In the genomic region with DNA sequence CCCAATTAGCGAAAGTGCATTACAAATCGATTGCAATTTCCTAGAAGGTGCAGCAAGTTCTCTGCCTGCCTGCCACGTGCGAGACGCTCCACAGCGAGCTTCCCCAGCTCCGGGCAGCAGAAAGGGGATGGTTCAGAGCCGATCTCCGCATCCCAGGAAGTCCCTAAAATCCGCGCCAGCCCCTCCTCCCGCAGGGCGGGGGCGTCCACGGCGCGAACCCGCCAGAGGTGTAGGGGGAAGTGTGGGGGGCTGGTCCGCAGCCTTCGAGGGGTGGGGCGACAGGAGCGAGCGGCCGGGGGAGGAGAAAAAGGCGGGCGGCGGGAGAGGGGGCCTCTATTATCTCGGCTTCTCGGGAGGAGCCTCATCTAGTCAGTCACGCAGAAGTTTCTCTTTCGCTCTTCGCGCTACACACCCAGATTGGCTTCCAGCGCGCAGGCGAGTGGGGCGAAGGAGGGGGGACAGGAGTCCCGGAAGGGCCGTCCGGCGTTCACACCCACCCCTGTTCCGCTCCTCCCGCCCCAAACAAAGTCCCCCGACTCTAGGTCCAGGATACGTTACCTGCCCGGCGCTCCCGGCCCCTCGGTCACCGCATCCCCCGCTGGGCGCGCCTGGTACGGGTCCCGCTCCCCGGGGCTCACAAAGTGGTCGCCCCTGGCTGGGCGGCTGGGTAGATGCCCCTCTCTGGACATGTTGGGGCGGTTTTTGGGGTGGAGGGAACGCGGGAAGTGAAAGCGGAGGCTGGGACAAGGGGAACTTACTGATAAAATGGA, we compare ENCODE assay signal across 8 cellular contexts. TPM values are rescaled to one million over a fixed set of nuclear protein-coding genes. Genes with fewer than 3 reads are reported as not detected.
DNase-seq lines count a peak whose midpoint lies in the region; ATAC-seq and TF ChIP-seq lines count a peak whose summit lies in the region.

No MANE protein-coding gene starts in this region.

- intact Hi-C loops in left ventricle myocardium superior (cut with micrococcal nuclease) = loop anchor here (5.0 to 10.0 kb wide), 2 partner anchors 56 to 233 kb away; no protein-coding TSS in a partner anchor
- intact Hi-C loops in vagina (cut with DNase I) = loop anchor here (1.0 to 10.0 kb wide), 3 partner anchors 7 to 93 kb away; a partner anchor contains a TSS

- DNase-seq in GM13977 (ENCODE audit: low spot score) (peak; percentile 94), NCI-H1436 treated with DMSO at 0.1 percent for 48 hours (lab: John Stamatoyannopoulos, UW) (peak; percentile 80), T-helper 1 cell (peak; percentile 79 to 91 (median 83)), amniotic stem cell (lab: John Stamatoyannopoulos, UW) (peak; percentile 85), left ventricle myocardium superior (peak; percentile 91), putamen (ENCODE audit: low spot score) (peak; percentile 89), vagina (ENCODE audit: extremely low spot score in 2 of 2) (peak in 1 of 2 donors; percentile 97)

- TF ChIP-seq POLR2A in vagina (IDR thresholded peaks at IDR 0.05) = peak in 1 of 2 donors; percentile 82

- H3K4me1 ChIP-seq in vagina = peaks cover 10% of the 10 kb centered on the region

- in situ Hi-C loops in GM13977 (cut with MboI; ENCODE audit: low pct_unique_long_range_greater_than_20kb, low sequenced_read_pairs, unreplicated experiment) = loop anchor here (10.0 kb wide), 1 partner anchor 53 kb away; no protein-coding TSS in a partner anchor

- H3K27me3 ChIP-seq in vagina = no peaks in the 10 kb centered on the region

- peak overlapping the region; percentile 100 for H3K27ac ChIP-seq in vagina

- TF ChIP-seq CTCF in GM13977 (IDR thresholded peaks at IDR 0.05; ENCODE audit: extremely low read depth, insufficient read depth, missing control alignments) = no peak
- TF ChIP-seq CTCF in vagina (IDR thresholded peaks at IDR 0.05) = no peak

- no peaks in the 10 kb centered on the region for H3K36me3 ChIP-seq in vagina

- peak overlapping the region; percentile 76 to 96 for H3K4me3 ChIP-seq in vagina

- ATAC-seq in HG02798 (IDR thresholded peaks at IDR 0.05; ENCODE audit: poor library complexity, unreplicated experiment) (peak; percentile 82), left ventricle myocardium superior (peak; percentile 87)

- no peaks in the 10 kb centered on the region for H3K9me3 ChIP-seq in vagina

RNA-seq across cellular contexts. Expression of a gene that starts 9.1 kb away (rescaled TPM):
- total RNA-seq in left ventricle myocardium superior (1.4 TPM), vagina (17.2 TPM)
